10 cellular contexts compared by ENCODE assay signal in the genomic region with DNA sequence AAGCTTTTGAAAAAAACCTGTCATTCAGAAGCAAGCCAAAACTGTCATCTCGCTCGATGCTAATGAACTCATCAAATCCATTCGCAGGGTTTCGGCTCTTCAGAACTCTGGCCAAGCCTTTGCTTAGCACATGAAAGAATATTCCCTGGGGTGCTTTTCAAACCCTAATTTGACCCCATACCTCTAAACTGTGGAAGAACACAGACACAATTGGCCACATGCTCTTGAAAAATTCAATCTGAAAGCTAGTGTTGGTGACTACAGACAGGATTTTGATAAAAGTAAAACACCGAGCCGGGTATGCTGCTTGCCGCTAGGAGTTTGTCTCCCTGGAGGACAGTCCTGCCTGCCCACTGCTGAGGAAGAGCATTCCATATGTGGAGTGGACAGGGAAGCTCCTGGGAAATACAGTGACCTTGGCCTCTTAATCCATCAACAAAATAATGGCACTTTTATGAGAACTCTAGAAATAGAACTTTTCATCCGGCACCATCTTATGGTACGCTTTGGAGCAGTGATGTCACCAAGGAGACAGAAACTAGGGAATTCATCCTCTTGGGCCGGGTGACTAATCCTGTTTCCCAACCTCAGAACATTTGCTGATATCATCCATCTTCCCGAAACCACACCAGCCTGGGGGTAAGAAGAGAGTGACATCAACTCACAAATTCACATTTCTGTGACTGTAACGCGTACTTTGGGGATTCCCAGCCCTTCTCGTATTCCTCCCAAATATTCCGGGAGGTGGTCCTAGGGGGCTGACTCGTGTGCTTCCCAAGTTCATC. TPM values are rescaled to one million over a fixed set of nuclear protein-coding genes. Genes with fewer than 3 reads are reported as not detected.
DNase-seq lines count a peak whose midpoint lies in the region; ATAC-seq, FAIRE-seq and TF ChIP-seq lines count a peak whose summit lies in the region.
"Had no signal": no experiment of that assay in that cellular context is flagged by ENCODE, and none has a peak within 500 bp of the region (broad histone marks: within the 10 kb centered on the region; RNA-seq: fewer than 3 reads in every experiment).

No MANE protein-coding gene starts in this region.

- H3K36me3 ChIP-seq in HUES64 (ENCODE audit: insufficient read depth, low read length) = no peaks in the 10 kb centered on the region

- peaks cover 36% of the 10 kb centered on the region for H3K4me1 ChIP-seq in HUES64 (ENCODE audit: insufficient read depth, low read length)

- peak overlapping the region; percentile 11; the same call in 1 of the 2 replicates for H3K4me3 ChIP-seq in HUES64 (ENCODE audit: low read length)
- H3K4me3 ChIP-seq in cardiac fibroblast (replicated peaks in 1 of 2; ENCODE audit: low read depth in 2 of 2, low read length in 2 of 2) = no peak overlapping the region

- H3K27ac ChIP-seq in HUES64 (ENCODE audit: low read depth, low read length) = peak overlapping the region; percentile 60; the same call in 1 of the 2 replicates

- ATAC-seq in HG03342 (IDR thresholded peaks at IDR 0.05; ENCODE audit: unreplicated experiment) = no peak
- no peak for ATAC-seq in HG02763 (IDR thresholded peaks at IDR 0.05; ENCODE audit: unreplicated experiment)

- FAIRE-seq in GM19239 (lab: Jason Lieb, UNC) = no peak

- 28% methylated on average over 16 of the region's 16 CpGs for WGBS in HUES64

- H3K9ac ChIP-seq in HUES64 (ENCODE audit: low read depth, low read length) = no peak overlapping the region

- DNase-seq in AG08396 (ENCODE audit: low spot score) = peak; percentile 70
- DNase-seq in cardiac fibroblast (ENCODE audit: low read depth in 2 of 2) = peak; percentile 86 to 91
- peak; percentile 91 for DNase-seq in kidney tubule cell (ENCODE audit: low spot score)
- DNase-seq in mucosa of gallbladder (ENCODE audit: low spot score) = no peak
- DNase-seq in GM19239 (ENCODE audit: insufficient read length, low spot score) = no peak
- DNase-seq: CD4-positive, alpha-beta T cell; RPMI8226 had no signal

- peak; percentile 25 for TF ChIP-seq CTCF in cardiac fibroblast (IDR thresholded peaks at IDR 0.05; ENCODE audit: low read depth, low read length)

- no peaks in the 10 kb centered on the region for H3K9me3 ChIP-seq in HUES64 (ENCODE audit: insufficient read depth, low read depth, low read length)

- H3K27me3 ChIP-seq in HUES64 (ENCODE audit: insufficient read depth, low read length) = peaks cover 33% of the 10 kb centered on the region

RNA-seq across cellular contexts. Expression of a gene that starts 34.2 kb away (rescaled TPM):
- polyA plus RNA-seq in HUES64 (2013, experiment 1 of 2) = 2.2 TPM
- 2.3 TPM for polyA plus RNA-seq in HUES64 (2013, experiment 2 of 2)
- total RNA-seq in mucosa of gallbladder = 36.3 TPM

Comparison
In these comparisons a context has a peak if more than half of its experiments do, and no peak if none do; other contexts are left out.
1. DNase-seq: peak in AG08396 (single experiment), cardiac fibroblast (2 of 2) and kidney tubule cell (single experiment); none in mucosa of gallbladder (single experiment) and GM19239 (single experiment).